ENCODE assay signal across 18 cellular contexts in the genomic region with DNA sequence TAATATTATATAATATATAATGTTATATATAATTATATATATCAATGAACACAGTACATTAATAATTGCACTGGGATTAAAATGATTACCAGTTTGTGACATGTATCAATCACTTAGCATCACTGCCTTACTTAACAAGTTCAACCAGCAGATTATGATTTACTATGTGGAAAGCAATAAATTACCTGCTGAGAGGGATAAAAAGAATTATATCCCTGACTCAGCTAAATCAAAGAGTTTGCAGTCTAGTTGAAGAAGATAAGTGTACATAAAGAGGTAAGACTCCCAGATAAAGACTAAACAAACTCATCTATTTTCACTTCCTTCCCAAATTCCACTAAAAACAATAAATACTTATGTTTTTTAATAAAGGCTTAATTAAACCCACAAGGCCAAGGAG. TPM values are rescaled to one million over a fixed set of nuclear protein-coding genes. Genes with fewer than 3 reads are reported as not detected.
DNase-seq lines count a peak whose midpoint lies in the region; ATAC-seq, FAIRE-seq and TF ChIP-seq lines count a peak whose summit lies in the region.
"Had no signal": no experiment of that assay in that cellular context is flagged by ENCODE, and none has a peak within 500 bp of the region (broad histone marks: within the 10 kb centered on the region; RNA-seq: fewer than 3 reads in every experiment).

No MANE protein-coding gene starts in this region.

- H3K27ac ChIP-seq in HEK293 (ENCODE audit: extremely low read depth, low read depth, low read length) = no peak overlapping the region
- no peak overlapping the region for H3K27ac ChIP-seq in astrocyte (ENCODE audit: low read depth, low read length)
- H3K27ac ChIP-seq: BLaER1 had no signal

- H3K4me1 Mint-ChIP-seq in astrocyte (ENCODE audit: low read depth, unreplicated experiment) = peaks cover 3% of the 10 kb centered on the region

- peak; percentile 53 for ATAC-seq in left colon
- no peak for ATAC-seq in GM19397 (IDR thresholded peaks at IDR 0.05; ENCODE audit: unreplicated experiment)

- peaks cover 50% of the 10 kb centered on the region for H4K20me1 ChIP-seq in astrocyte (ENCODE audit: insufficient read depth, low read length)

- H3K36me3 ChIP-seq in HEK293 (ENCODE audit: control insufficient read depth in 2 of 2, insufficient read depth in 1 of 2, low read length in 2 of 2) (peaks cover 0 to 11% of the 10 kb centered on the region in 2 experiments), astrocyte (ENCODE audit: insufficient read depth, low read length) (no peaks in the 10 kb centered on the region)

- intact Hi-C loops in left colon (cut with DNase I, micrococcal nuclease) = no loop called here

- peak; percentile 30 for FAIRE-seq in G401.6 (lab: Jason Lieb, UNC)
- FAIRE-seq in astrocyte (lab: Jason Lieb, UNC) = no peak
- FAIRE-seq: H54 had no signal

- H3K9me3 Mint-ChIP-seq in astrocyte (ENCODE audit: unreplicated experiment) = peaks cover 3% of the 10 kb centered on the region

- H3K4me3 Mint-ChIP-seq in astrocyte (ENCODE audit: unreplicated experiment) = no peak overlapping the region

- H3K27me3 Mint-ChIP-seq in astrocyte (ENCODE audit: low read depth, unreplicated experiment) = no peaks in the 10 kb centered on the region
- H3K27me3 Mint-ChIP-seq: CD8-positive, alpha-beta memory T cell had no signal

- H3K79me2 ChIP-seq in astrocyte (ENCODE audit: insufficient read depth, low read length) = peaks cover 90% of the 10 kb centered on the region

- CTCF ChIA-PET in HEK293 (lab: Yijun Ruan, JAX) = interaction anchor here (0.9 kb wide), 2 partner anchors 10 to 15 kb away, joined by 3 read pairs; no protein-coding TSS in a partner anchor

- POLR2A ChIA-PET in HEK293 (lab: Yijun Ruan, JAX) = interaction anchor here (2.5 kb wide), 1 partner anchor 11 kb away, joined by 8 read pairs; a partner anchor contains a TSS

- H3K27ac Mint-ChIP-seq in astrocyte (ENCODE audit: unreplicated experiment) = peak overlapping the region; percentile 62
- H3K27ac Mint-ChIP-seq: CD8-positive, alpha-beta memory T cell had no signal

- no peak overlapping the region for H3K9ac ChIP-seq in astrocyte (ENCODE audit: low read length)
- H3K9ac ChIP-seq: BLaER1 had no signal

- H3K9me3 ChIP-seq in HEK293 (ENCODE audit: control insufficient read depth, insufficient read depth, low read depth, low read length) (peaks cover 2% of the 10 kb centered on the region; the same call in 1 of the 2 replicates), astrocyte (ENCODE audit: insufficient read depth, low read depth, low read length) (no peaks in the 10 kb centered on the region)

- peaks cover 9% of the 10 kb centered on the region for H3K36me3 Mint-ChIP-seq in astrocyte (ENCODE audit: low read depth, unreplicated experiment)

- H3K4me2 ChIP-seq in astrocyte (ENCODE audit: low read length) = no peak overlapping the region
- H3K4me2 ChIP-seq: BLaER1 had no signal

- H3K27me3 ChIP-seq in astrocyte (ENCODE audit: insufficient read depth, low read length) = no peaks in the 10 kb centered on the region
- H3K27me3 ChIP-seq: BLaER1 had no signal

- TF ChIP-seq CTCF in HEK293 (tag by site-specific recombination; IDR thresholded peaks at IDR 0.05) = no peak
- no peak for TF ChIP-seq CTCF in astrocyte (IDR thresholded peaks at IDR 0.05; ENCODE audit: insufficient read depth, low read depth, low read length)

- no peak overlapping the region for H3K4me3 ChIP-seq in HEK293 (ENCODE audit: low read depth, low read length)
- H3K4me3 ChIP-seq in astrocyte (ENCODE audit: insufficient read depth, low read depth, low read length) = no peak overlapping the region
- H3K4me3 ChIP-seq: BLaER1 had no signal

- no peak for DNase-seq in astrocyte (ENCODE audit: low read depth)
- no peak for DNase-seq in left colon
- no peak for DNase-seq in cortex of kidney (lab: John Stamatoyannopoulos, UW)
- DNase-seq in Kasumi-1 (lab: John Stamatoyannopoulos, UW) = no peak
- DNase-seq: CD8-positive, alpha-beta memory T cell; DND-41; GF-D8; NCI-H1048; NCI-H1694 treated with DMSO at 0.1 percent for 48 hours; NCI-H2171; NCI-H446 treated with DMSO at 0.1 percent for 48 hours; NCI-H774; SIG-M5 had no signal

- H3K4me1 ChIP-seq in HEK293 (ENCODE audit: control insufficient read depth, insufficient read depth, low read length) = peaks cover 8% of the 10 kb centered on the region; the same call in 1 of the 2 replicates
- H3K4me1 ChIP-seq in astrocyte (ENCODE audit: insufficient read depth, low read length) = no peaks in the 10 kb centered on the region
- H3K4me1 ChIP-seq: BLaER1 had no signal

- no peak overlapping the region for H2AFZ ChIP-seq in astrocyte (ENCODE audit: low read depth, low read length)

TF ChIP-seq in HEK293, 187 proteins besides CTCF, POLR2A, EP300 and RAD21:
- TF ChIP-seq ZNF660 (tag by site-specific recombination; IDR thresholded peaks at IDR 0.05) (no peak), TCF7L2 (IDR thresholded peaks at IDR 0.05; ENCODE audit: borderline replicate concordance, low read depth, low read length) (peak; percentile 59; the same call in 1 of the 2 replicates)
- TF ChIP-seq, protein P1, sequence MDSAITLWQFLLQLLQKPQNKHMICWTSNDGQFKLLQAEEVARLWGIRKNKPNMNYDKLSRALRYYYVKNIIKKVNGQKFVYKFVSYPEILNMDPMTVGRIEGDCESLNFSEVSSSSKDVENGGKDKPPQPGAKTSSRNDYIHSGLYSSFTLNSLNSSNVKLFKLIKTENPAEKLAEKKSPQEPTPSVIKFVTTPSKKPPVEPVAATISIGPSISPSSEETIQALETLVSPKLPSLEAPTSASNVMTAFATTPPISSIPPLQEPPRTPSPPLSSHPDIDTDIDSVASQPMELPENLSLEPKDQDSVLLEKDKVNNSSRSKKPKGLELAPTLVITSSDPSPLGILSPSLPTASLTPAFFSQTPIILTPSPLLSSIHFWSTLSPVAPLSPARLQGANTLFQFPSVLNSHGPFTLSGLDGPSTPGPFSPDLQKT (IDR thresholded peaks at IDR 0.05; ENCODE audit: borderline replicate concordance, low read depth, low read length) = no peak
- TF ChIP-seq, protein P2, sequence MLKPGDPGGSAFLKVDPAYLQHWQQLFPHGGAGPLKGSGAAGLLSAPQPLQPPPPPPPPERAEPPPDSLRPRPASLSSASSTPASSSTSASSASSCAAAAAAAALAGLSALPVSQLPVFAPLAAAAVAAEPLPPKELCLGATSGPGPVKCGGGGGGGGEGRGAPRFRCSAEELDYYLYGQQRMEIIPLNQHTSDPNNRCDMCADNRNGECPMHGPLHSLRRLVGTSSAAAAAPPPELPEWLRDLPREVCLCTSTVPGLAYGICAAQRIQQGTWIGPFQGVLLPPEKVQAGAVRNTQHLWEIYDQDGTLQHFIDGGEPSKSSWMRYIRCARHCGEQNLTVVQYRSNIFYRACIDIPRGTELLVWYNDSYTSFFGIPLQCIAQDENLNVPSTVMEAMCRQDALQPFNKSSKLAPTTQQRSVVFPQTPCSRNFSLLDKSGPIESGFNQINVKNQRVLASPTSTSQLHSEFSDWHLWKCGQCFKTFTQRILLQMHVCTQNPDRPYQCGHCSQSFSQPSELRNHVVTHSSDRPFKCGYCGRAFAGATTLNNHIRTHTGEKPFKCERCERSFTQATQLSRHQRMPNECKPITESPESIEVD (tag by site-specific recombination; IDR thresholded peaks at IDR 0.05) = peak; percentile 20; the same call in 1 of the 2 replicates
TF ChIP-seq in HEK293: peak in this region for 2.

RNA-seq across cellular contexts. Expression of a gene that starts 11.2 kb away (rescaled TPM):
- total RNA-seq in astrocyte (41.3 and 43.0 TPM in 2 replicates), left colon (10 to 100 TPM; 26.8 to 28.8 TPM)

RNA-seq across cellular contexts. Expression of a gene that starts 20.4 kb away (rescaled TPM):
- total RNA-seq in astrocyte (10.1 and 10.9 TPM in 2 replicates), left colon (10 to 100 TPM; 14.9 to 17.2 TPM)

RNA-seq across cellular contexts. Expression of a gene that starts 43.2 kb away (rescaled TPM):
- total RNA-seq in astrocyte = 16.3 and 16.7 TPM in 2 replicates
- total RNA-seq in left colon = 10 to 100 TPM; 29.8 to 34.4 TPM
